In the genomic region with DNA sequence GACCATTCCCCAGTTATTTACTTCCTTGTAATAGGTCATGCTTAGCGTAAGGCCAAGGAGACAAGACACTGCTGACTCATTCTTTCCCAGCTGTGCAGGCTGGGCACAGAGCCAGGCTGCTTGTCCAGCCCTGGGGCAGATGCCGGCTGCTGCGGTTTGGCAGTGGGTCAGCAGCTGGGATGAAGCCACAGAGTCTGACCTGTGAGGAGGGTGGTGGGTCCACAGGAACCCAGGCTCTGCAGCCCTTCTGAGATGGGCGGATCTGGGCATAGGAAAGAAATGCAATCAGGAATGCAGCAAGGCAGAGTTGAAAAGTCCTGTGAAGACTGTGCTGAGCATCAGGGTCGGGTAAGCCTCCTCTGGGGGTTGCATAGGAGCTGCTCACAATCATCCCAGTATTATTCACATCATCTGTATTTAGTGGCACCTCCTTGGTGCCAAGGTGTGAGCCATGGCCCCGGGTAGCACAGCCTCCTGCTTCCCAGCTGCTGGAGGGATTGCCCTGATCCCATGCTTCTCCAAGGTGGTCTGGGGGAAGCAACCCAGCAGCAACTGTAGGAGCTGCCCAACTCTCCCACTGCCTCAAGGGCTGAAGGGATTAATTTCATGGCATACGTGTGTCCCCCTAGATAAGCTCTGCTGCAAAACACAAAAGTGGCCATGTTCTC, we compare ENCODE assay signal across 9 cellular contexts.
DNase-seq lines count a peak whose midpoint lies in the region; ATAC-seq and TF ChIP-seq lines count a peak whose summit lies in the region.
"Had no signal": no experiment of that assay in that cellular context is flagged by ENCODE, and none has a peak within 500 bp of the region (broad histone marks: within the 10 kb centered on the region; RNA-seq: fewer than 3 reads in every experiment).

No MANE protein-coding gene starts in this region.

- H3K4me1 Mint-ChIP-seq in activated CD4-positive, alpha-beta T cell treated with anti-CD3 and anti-CD28 coated beads, Interleukin-2, amount 10 ng/mL, durations not matched to agents 24 days and 14 days = no peaks in the 10 kb centered on the region

- H3K27ac ChIP-seq in WERI-Rb-1 = no peak overlapping the region

- no peaks in the 10 kb centered on the region for H3K36me3 Mint-ChIP-seq in activated CD4-positive, alpha-beta T cell treated with anti-CD3 and anti-CD28 coated beads, Interleukin-2, amount 10 ng/mL, durations not matched to agents 24 days and 14 days (ENCODE audit: low read depth)
- H3K36me3 Mint-ChIP-seq: activated naive CD8-positive, alpha-beta T cell had no signal

- DNase-seq in 8988T = peak; percentile 45
- peak; percentile 75 for DNase-seq in SW480 (ENCODE audit: low spot score)
- DNase-seq in head of caudate nucleus = peak; percentile 74 to 96 (median 92)
- peak; percentile 90 for DNase-seq in putamen (ENCODE audit: low spot score)
- no peak for DNase-seq in activated CD4-positive, alpha-beta T cell treated with anti-CD3 and anti-CD28 coated beads, Interleukin-2, amount 10 ng/mL, durations not matched to agents 24 days and 14 days
- no peak for DNase-seq in WERI-Rb-1

- peak; percentile 53 for ATAC-seq in GM19023 (IDR thresholded peaks at IDR 0.05; ENCODE audit: unreplicated experiment)
- peak; percentile 64 for ATAC-seq in HG03439 (IDR thresholded peaks at IDR 0.05; ENCODE audit: unreplicated experiment)

- no peaks in the 10 kb centered on the region for H3K9me3 Mint-ChIP-seq in activated CD4-positive, alpha-beta T cell treated with anti-CD3 and anti-CD28 coated beads, Interleukin-2, amount 10 ng/mL, durations not matched to agents 24 days and 14 days

- no peak overlapping the region for H3K4me3 ChIP-seq in WERI-Rb-1 (ENCODE audit: low read depth, low read length)

- intact Hi-C loops in head of caudate nucleus (cut with DNase I) = no loop called here
- intact Hi-C loops in activated CD4-positive, alpha-beta T cell treated with anti-CD3 and anti-CD28 coated beads, Interleukin-2, amount 10 ng/mL, durations not matched to agents 24 days and 14 days (cut with micrococcal nuclease) = no loop called here

- no peak overlapping the region for H3K4me3 Mint-ChIP-seq in activated CD4-positive, alpha-beta T cell treated with anti-CD3 and anti-CD28 coated beads, Interleukin-2, amount 10 ng/mL, durations not matched to agents 24 days and 14 days
- H3K4me3 Mint-ChIP-seq: activated naive CD8-positive, alpha-beta T cell had no signal

- no peaks in the 10 kb centered on the region for H3K9me3 ChIP-seq in WERI-Rb-1 (ENCODE audit: severe bottlenecking)

- H3K27ac Mint-ChIP-seq in activated CD4-positive, alpha-beta T cell treated with anti-CD3 and anti-CD28 coated beads, Interleukin-2, amount 10 ng/mL, durations not matched to agents 24 days and 14 days = no peak overlapping the region
- H3K27ac Mint-ChIP-seq: activated naive CD8-positive, alpha-beta T cell had no signal

- H3K27me3 Mint-ChIP-seq in activated CD4-positive, alpha-beta T cell treated with anti-CD3 and anti-CD28 coated beads, Interleukin-2, amount 10 ng/mL, durations not matched to agents 24 days and 14 days = no peaks in the 10 kb centered on the region
- H3K27me3 Mint-ChIP-seq: activated naive CD8-positive, alpha-beta T cell had no signal

- no peaks in the 10 kb centered on the region for H3K27me3 ChIP-seq in WERI-Rb-1 (ENCODE audit: insufficient read depth, low read depth, severe bottlenecking)

- no peaks in the 10 kb centered on the region for H3K36me3 ChIP-seq in WERI-Rb-1

- TF ChIP-seq CTCF in WERI-Rb-1 (IDR thresholded peaks at IDR 0.05; ENCODE audit: low read depth, low read length) = no peak

Comparison
In these comparisons a context has a peak if more than half of its experiments do, and no peak if none do; other contexts are left out.
1. DNase-seq: peak in 8988T (single experiment), SW480 (single experiment), head of caudate nucleus (42 of 42) and putamen (single experiment); none in activated CD4-positive, alpha-beta T cell treated with anti-CD3 and anti-CD28 coated beads, Interleukin-2, amount 10 ng/mL, durations not matched to agents 24 days and 14 days (single experiment) and WERI-Rb-1 (single experiment).